In genomic region chr3:126720596-126720995, GRCh38 we compare ENCODE assay signal across 34 cellular contexts.
"Had no signal": no experiment of that assay in that cellular context is flagged by ENCODE, and none has a peak within 500 bp of the region (broad histone marks: within the 10 kb centered on the region; RNA-seq: fewer than 3 reads in every experiment).

No MANE protein-coding gene starts in this region.

- H3K27ac ChIP-seq: Peyer's patch, SJSA1 had no signal

- H3K9me3 Mint-ChIP-seq: activated T-cell treated with anti-CD3 and anti-CD28 coated beads, Interleukin-2, amount 50 U/mL, for 4 hours; activated T-helper 1 cell treated with anti-CD3 and anti-CD28 coated beads, Interleukin-12 subunit alpha, Interleukin-12 subunit beta, Interleukin-2, Interleukin-4 antibody, amounts not matched to agents 30 ng/mL and 10 ng/mL and 1 ng/mL, durations not matched to agents 14 hours and 24 hours and 36 hours; T-helper 1 cell treated with Interleukin-12 subunit alpha and Interleukin-12 subunit beta and Interleukin-4 antibody, amounts not matched to agents 30 μg/mL and 1 μg/mL, for 36 hours had no signal

- H3K4me3 ChIP-seq: MG63, Peyer's patch, SJSA1 had no signal

- H3K27me3 Mint-ChIP-seq: activated CD4-positive, alpha-beta T cell treated with anti-CD3 and anti-CD28 coated beads, Interleukin-2, amount 10 ng/mL, durations not matched to agents 24 days and 14 days; activated CD8-positive, alpha-beta T cell treated with anti-CD3 and anti-CD28 coated beads for 36 hours; activated naive CD8-positive, alpha-beta T cell; activated naive CD8-positive, alpha-beta T cell treated with anti-CD3 and anti-CD28 coated beads, Interleukin-2, amount 50 U/mL, for 24 hours; brain had no signal

- DNase-seq: activated CD4-positive, alpha-beta T cell treated with anti-CD3 and anti-CD28 coated beads, Interleukin-2, amount 10 ng/mL, durations not matched to agents 24 days and 14 days; activated CD4-positive, alpha-beta T cell treated with anti-CD3 and anti-CD28 coated beads, Interleukin-2, amount 50 U/mL, for 4 hours; activated CD8-positive, alpha-beta memory T cell treated with anti-CD3 and anti-CD28 coated beads, Interleukin-2, amount 50 U/mL, for 4 hours; activated CD8-positive, alpha-beta T cell treated with anti-CD3 and anti-CD28 coated beads for 36 hours; activated gamma-delta T cell treated with Interleukin-2 at 50 U/mL for 16 hours; activated naive CD4-positive, alpha-beta T cell treated with anti-CD3 and anti-CD28 coated beads for 36 hours; activated naive CD8-positive, alpha-beta T cell treated with anti-CD3 and anti-CD28 coated beads, Interleukin-2, amount 50 U/mL, for 24 hours; activated T-cell treated with anti-CD3 and anti-CD28 coated beads for 4 hours; activated T-cell treated with anti-CD3 and anti-CD28 coated beads, Interleukin-2, amount 50 U/mL, for 4 hours; anterior cingulate cortex; central memory CD4-positive, alpha-beta T cell; Kasumi-1; KG1; MG63; NCI-H1048; NCI-H146; NCI-H187; NCI-H2029 treated with DMSO at 0.1 percent for 48 hours; NCI-H2107; NCI-H510A; NCI-H526; NCI-H748 treated with DMSO at 0.1 percent for 48 hours; NK-92 treated with Interleukin-12 subunit alpha and Interleukin-12 subunit beta, amount 100 ng/mL, for 24 hours; PC-3; RPMI8226; SHP77 treated with DMSO at 0.1 percent for 48 hours; SK-N-SH had no signal

- H3K4me3 Mint-ChIP-seq: activated CD4-positive, alpha-beta T cell treated with anti-CD3 and anti-CD28 coated beads, Interleukin-2, amount 10 ng/mL, durations not matched to agents 24 days and 14 days; activated CD8-positive, alpha-beta T cell treated with anti-CD3 and anti-CD28 coated beads for 36 hours; activated naive CD4-positive, alpha-beta T cell treated with anti-CD3 and anti-CD28 coated beads for 36 hours; activated naive CD8-positive, alpha-beta T cell; activated naive CD8-positive, alpha-beta T cell treated with anti-CD3 and anti-CD28 coated beads, Interleukin-2, amount 50 U/mL, for 24 hours; activated T-cell treated with anti-CD3 and anti-CD28 coated beads, Interleukin-2, amount 50 U/mL, for 4 hours; activated T-helper 1 cell treated with anti-CD3 and anti-CD28 coated beads, Interleukin-12 subunit alpha, Interleukin-12 subunit beta, Interleukin-2, Interleukin-4 antibody, amounts not matched to agents 30 ng/mL and 10 ng/mL and 1 ng/mL, durations not matched to agents 14 hours and 24 hours and 36 hours; brain; T-helper 1 cell treated with Interleukin-12 subunit alpha and Interleukin-12 subunit beta and Interleukin-4 antibody, amounts not matched to agents 30 μg/mL and 1 μg/mL, for 36 hours; T-helper 2 cell treated with Interferon-gamma antibody and Interleukin-4, amounts not matched to agents 5 μg/mL and 100 μg/mL, for 36 hours had no signal

- H3K27ac Mint-ChIP-seq: activated CD4-positive, alpha-beta T cell treated with anti-CD3 and anti-CD28 coated beads, Interleukin-2, amount 10 ng/mL, durations not matched to agents 24 days and 14 days; activated CD8-positive, alpha-beta T cell treated with anti-CD3 and anti-CD28 coated beads for 36 hours; activated naive CD4-positive, alpha-beta T cell treated with anti-CD3 and anti-CD28 coated beads for 36 hours; activated naive CD8-positive, alpha-beta T cell; activated naive CD8-positive, alpha-beta T cell treated with anti-CD3 and anti-CD28 coated beads, Interleukin-2, amount 50 U/mL, for 24 hours; activated T-helper 1 cell treated with anti-CD3 and anti-CD28 coated beads, Interleukin-12 subunit alpha, Interleukin-12 subunit beta, Interleukin-2, Interleukin-4 antibody, amounts not matched to agents 30 ng/mL and 10 ng/mL and 1 ng/mL, durations not matched to agents 14 hours and 24 hours and 36 hours; brain; T-helper 1 cell treated with Interleukin-12 subunit alpha and Interleukin-12 subunit beta and Interleukin-4 antibody, amounts not matched to agents 30 μg/mL and 1 μg/mL, for 36 hours; T-helper 2 cell treated with Interferon-gamma antibody and Interleukin-4, amounts not matched to agents 5 μg/mL and 100 μg/mL, for 36 hours had no signal

- ATAC-seq: activated CD8-positive, alpha-beta T cell treated with anti-CD3 and anti-CD28 coated beads for 36 hours; activated naive CD8-positive, alpha-beta T cell treated with anti-CD3 and anti-CD28 coated beads, Interleukin-2, amount 50 U/mL, for 24 hours; activated T-cell treated with anti-CD3 and anti-CD28 coated beads, Interleukin-2, amount 50 U/mL, for 4 hours; PC-3 had no signal

- H3K4me1 Mint-ChIP-seq: activated CD4-positive, alpha-beta T cell treated with anti-CD3 and anti-CD28 coated beads, Interleukin-2, amount 10 ng/mL, durations not matched to agents 24 days and 14 days had no signal
